In the genomic region with DNA sequence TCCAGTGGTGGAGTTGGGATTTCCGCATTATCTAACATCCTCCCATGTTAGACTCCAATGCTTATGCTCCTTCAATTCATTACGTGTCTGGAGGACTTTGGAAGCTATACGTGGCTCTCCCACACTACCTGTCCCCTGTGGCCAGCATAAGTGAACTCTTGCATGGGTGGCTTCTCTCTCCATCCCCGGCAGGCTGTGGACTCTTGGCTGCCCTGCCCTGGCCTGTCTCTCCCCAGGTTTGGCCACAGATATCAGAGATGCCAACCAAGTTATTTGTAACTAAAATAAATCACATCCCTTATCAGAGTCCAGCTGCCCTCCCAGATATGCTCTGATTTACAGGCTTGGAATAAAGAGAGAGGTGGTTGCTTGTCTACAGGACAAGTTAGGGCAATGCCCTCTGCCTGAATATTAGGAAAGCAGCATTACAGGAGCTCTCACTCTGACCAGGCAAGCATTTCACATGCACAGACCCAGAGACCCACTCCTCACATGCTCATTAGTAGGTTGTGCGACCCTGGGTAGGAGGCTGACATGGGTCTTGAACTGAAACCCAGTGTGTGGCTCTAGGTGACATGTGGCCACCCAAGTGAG, we compare ENCODE assay signal across 11 cellular contexts. TPM values are rescaled to one million over a fixed set of nuclear protein-coding genes. Genes with fewer than 3 reads are reported as not detected.
DNase-seq lines count a peak whose midpoint lies in the region; ATAC-seq and TF ChIP-seq lines count a peak whose summit lies in the region.
"Had no signal": no experiment of that assay in that cellular context is flagged by ENCODE, and none has a peak within 500 bp of the region (broad histone marks: within the 10 kb centered on the region; RNA-seq: fewer than 3 reads in every experiment).

No MANE protein-coding gene starts in this region.

- intact Hi-C loops in lower lobe of right lung (cut with DNase I) (no loop called here), Right ventricle myocardium inferior (cut with DNase I) (no loop called here)

- peak; percentile 1 for ATAC-seq in GM19463 (IDR thresholded peaks at IDR 0.05; ENCODE audit: unreplicated experiment)
- no peak for ATAC-seq in lower lobe of right lung
- ATAC-seq in GM21390 (IDR thresholded peaks at IDR 0.05; ENCODE audit: unreplicated experiment): no peak
- ATAC-seq in Right ventricle myocardium inferior: no peak
- ATAC-seq: left cardiac atrium had no signal

- no peaks in the 10 kb centered on the region for H3K27me3 ChIP-seq in lower lobe of right lung (ENCODE audit: low read depth)

- H3K27me3 Mint-ChIP-seq in activated naive CD8-positive, alpha-beta T cell treated with anti-CD3 and anti-CD28 coated beads for 36 hours: no peaks in the 10 kb centered on the region
- H3K27me3 Mint-ChIP-seq in progenitor cell of endocrine pancreas: peaks cover 59% of the 10 kb centered on the region

- H3K36me3 Mint-ChIP-seq in activated naive CD8-positive, alpha-beta T cell treated with anti-CD3 and anti-CD28 coated beads for 36 hours: peaks cover 81% of the 10 kb centered on the region
- no peaks in the 10 kb centered on the region for H3K36me3 Mint-ChIP-seq in progenitor cell of endocrine pancreas (ENCODE audit: insufficient read depth)

- no peaks in the 10 kb centered on the region for H3K36me3 ChIP-seq in lower lobe of right lung

- H3K4me1 Mint-ChIP-seq in activated naive CD8-positive, alpha-beta T cell treated with anti-CD3 and anti-CD28 coated beads for 36 hours: peaks cover 69% of the 10 kb centered on the region
- peaks cover 10% of the 10 kb centered on the region for H3K4me1 Mint-ChIP-seq in progenitor cell of endocrine pancreas (ENCODE audit: low read depth)

- TF ChIP-seq CTCF in lower lobe of right lung (IDR thresholded peaks at IDR 0.05) (no peak), progenitor cell of endocrine pancreas (IDR thresholded peaks at IDR 0.05; ENCODE audit: unreplicated experiment) (no peak)

- peaks cover 9% of the 10 kb centered on the region for H3K9me3 Mint-ChIP-seq in activated naive CD8-positive, alpha-beta T cell treated with anti-CD3 and anti-CD28 coated beads for 36 hours
- H3K9me3 Mint-ChIP-seq in progenitor cell of endocrine pancreas (ENCODE audit: low read depth): no peaks in the 10 kb centered on the region

- H3K27ac ChIP-seq in lower lobe of right lung: peak overlapping the region; percentile 74

- peak; percentile 30 for DNase-seq in A172 (ENCODE audit: low spot score)
- no peak for DNase-seq in activated naive CD8-positive, alpha-beta T cell treated with anti-CD3 and anti-CD28 coated beads for 36 hours
- no peak for DNase-seq in lower lobe of right lung
- DNase-seq in progenitor cell of endocrine pancreas (ENCODE audit: low spot score, unreplicated experiment): no peak
- no peak for DNase-seq in germinal center (ENCODE audit: low spot score)
- no peak for DNase-seq in Right ventricle myocardium inferior (ENCODE audit: missing footprints)
- DNase-seq: cortex of kidney, left cardiac atrium, NCI-H2081 treated with DMSO at 0.1 percent for 48 hours had no signal

- H3K4me3 Mint-ChIP-seq in activated naive CD8-positive, alpha-beta T cell treated with anti-CD3 and anti-CD28 coated beads for 36 hours: peak overlapping the region; percentile 78
- no peak overlapping the region for H3K4me3 Mint-ChIP-seq in progenitor cell of endocrine pancreas (ENCODE audit: low read depth)

- H3K4me1 ChIP-seq in lower lobe of right lung: peaks cover 76% of the 10 kb centered on the region

- H3K4me3 ChIP-seq in lower lobe of right lung: peak overlapping the region; percentile 24

- H3K27ac Mint-ChIP-seq in activated naive CD8-positive, alpha-beta T cell treated with anti-CD3 and anti-CD28 coated beads for 36 hours: peak overlapping the region; percentile 99
- no peak overlapping the region for H3K27ac Mint-ChIP-seq in progenitor cell of endocrine pancreas

- no peaks in the 10 kb centered on the region for H3K9me3 ChIP-seq in lower lobe of right lung

RNA-seq across cellular contexts. Expression of gene CD44, which starts 4.6 kb away (rescaled TPM):
- total RNA-seq in A172 (2014; rRNA removed; shearing (Covaris generic)): 179 and 324 TPM in 2 replicates
- total RNA-seq in activated naive CD8-positive, alpha-beta T cell treated with anti-CD3 and anti-CD28 coated beads for 36 hours: 100 to 1,000 TPM; 380 to 428 TPM
- total RNA-seq in lower lobe of right lung (613 TPM), progenitor cell of endocrine pancreas (1.9 and 3.8 TPM in 2 replicates), Right ventricle myocardium inferior (19.9 TPM)
